In genomic region chr9:129822825-129823162, GRCh38 we compare ENCODE assay signal across 8 cellular contexts. TPM values are rescaled to one million over a fixed set of nuclear protein-coding genes. Genes with fewer than 3 reads are reported as not detected.
A peak's percentile ranks its signal among the peaks of the same experiment; 100 is the strongest.
DNase-seq lines count a peak whose midpoint lies in the region; ATAC-seq and TF ChIP-seq lines count a peak whose summit lies in the region.

No MANE protein-coding gene starts in this region.

- H3K27me3 ChIP-seq in DOHH2 (ENCODE audit: control insufficient read depth, low read length) (no peaks in the 10 kb centered on the region), PC-3 (ENCODE audit: low read length) (no peaks in the 10 kb centered on the region), osteoblast (ENCODE audit: insufficient read depth, low read length) (no peaks in the 10 kb centered on the region)

- ATAC-seq in PC-3 (no peak), HG03469 (IDR thresholded peaks at IDR 0.05; ENCODE audit: unreplicated experiment) (no peak)

- H3K36me3 ChIP-seq in DOHH2 (ENCODE audit: control insufficient read depth, low read length) (peaks cover 55% of the 10 kb centered on the region), PC-3 (ENCODE audit: low read depth, low read length) (peaks cover 8% of the 10 kb centered on the region), osteoblast (ENCODE audit: insufficient read depth, low read length) (peaks cover 49% of the 10 kb centered on the region)

- no peaks in the 10 kb centered on the region for H3K9me2 ChIP-seq in DOHH2 (replicated peaks; ENCODE audit: control insufficient read depth, low read length)
- H3K9me2 ChIP-seq in PC-3 (replicated peaks; ENCODE audit: low read length) = no peaks in the 10 kb centered on the region

- peak overlapping the region; percentile 67 for H3K4me2 ChIP-seq in DOHH2 (ENCODE audit: low read length)
- H3K4me2 ChIP-seq in PC-3 (ENCODE audit: low read length) = peak overlapping the region; percentile 89
- H3K4me2 ChIP-seq in osteoblast (ENCODE audit: insufficient read depth, low read length) = peak overlapping the region; percentile 86

- TF ChIP-seq CTCF in DOHH2 (IDR thresholded peaks at IDR 0.05; ENCODE audit: low read depth, low read length, poor library complexity, severe bottlenecking) (no peak), PC-3 (conservative IDR thresholded peaks at IDR 0.05; ENCODE audit: low read depth, low read length) (no peak), osteoblast (IDR thresholded peaks at IDR 0.05; ENCODE audit: extremely low read depth, low read depth, low read length) (no peak)

- intact Hi-C loops in PC-3 (cut with micrococcal nuclease) = no loop called here

- H3K9ac ChIP-seq in PC-3 (ENCODE audit: low read length) = peak overlapping the region; percentile 58

- CTCF ChIA-PET in PC-3 (lab: Charles Lee) = no interaction called here

- DNase-seq in PC-3 (no peak), epithelial cell of prostate (ENCODE audit: low read depth, low spot score) (no peak), osteoblast (ENCODE audit: insufficient read length, low spot score, missing footprints) (peak; percentile 83), NK-92 (lab: John Stamatoyannopoulos, UW; ENCODE audit: unreplicated experiment) (no peak), OCI-M2 (lab: John Stamatoyannopoulos, UW; ENCODE audit: unreplicated experiment) (no peak), GM19238 (ENCODE audit: insufficient read length, low spot score) (no peak)

- no peaks in the 10 kb centered on the region for H4K20me1 ChIP-seq in DOHH2 (ENCODE audit: control insufficient read depth, insufficient read depth, low read depth, low read length)
- no peaks in the 10 kb centered on the region for H4K20me1 ChIP-seq in PC-3 (ENCODE audit: low read length)
- H4K20me1 ChIP-seq in osteoblast (ENCODE audit: insufficient read depth, low read length) = peaks cover 8% of the 10 kb centered on the region

- peak overlapping the region; percentile 82 for H3K4me3 ChIP-seq in DOHH2 (ENCODE audit: low read length)
- H3K4me3 ChIP-seq in PC-3 (ENCODE audit: low read length) = peak overlapping the region; percentile 78
- peak overlapping the region; percentile 90 for H3K4me3 ChIP-seq in osteoblast (ENCODE audit: insufficient read depth, low read length)

- H3F3A ChIP-seq in DOHH2 (ENCODE audit: control insufficient read depth, insufficient read depth) (peaks cover 14% of the 10 kb centered on the region), PC-3 (ENCODE audit: low read length, unreplicated experiment) (no peaks in the 10 kb centered on the region)

- H3K9me3 ChIP-seq in DOHH2 (ENCODE audit: control insufficient read depth, insufficient read depth, low read length) (no peaks in the 10 kb centered on the region), PC-3 (ENCODE audit: low read length) (no peaks in the 10 kb centered on the region), osteoblast (ENCODE audit: low read depth, low read length) (no peaks in the 10 kb centered on the region)

- no TSS peak for BruUV-seq in PC-3 (replicated peaks; lab: Mats Ljungman, UMichigan)

- H2AFZ ChIP-seq in PC-3 (ENCODE audit: low read length) = no peak overlapping the region; the same call in 1 of the 2 replicates
- peak overlapping the region; percentile 82 for H2AFZ ChIP-seq in osteoblast (ENCODE audit: low read length)

- H3K27ac ChIP-seq in DOHH2 (ENCODE audit: low read depth, low read length) (no peak overlapping the region), PC-3 (ENCODE audit: low read length) (no peak overlapping the region), epithelial cell of prostate (peak overlapping the region; percentile 58), osteoblast (ENCODE audit: low read depth, low read length) (peak overlapping the region; percentile 39)

- H3K4me1 ChIP-seq in DOHH2 (ENCODE audit: control insufficient read depth, low read length) = peaks cover 6% of the 10 kb centered on the region
- peaks cover 5% of the 10 kb centered on the region; the same call in 1 of the 2 replicates for H3K4me1 ChIP-seq in PC-3 (ENCODE audit: insufficient read depth, low read length)
- H3K4me1 ChIP-seq in osteoblast (ENCODE audit: insufficient read depth, low read length) = peaks cover 7% of the 10 kb centered on the region

- H3K79me2 ChIP-seq in DOHH2 (ENCODE audit: control insufficient read depth, low read length) (peaks cover 33% of the 10 kb centered on the region), PC-3 (ENCODE audit: low read length) (peaks cover 14% of the 10 kb centered on the region), osteoblast (ENCODE audit: insufficient read depth, low read length) (peaks cover 31% of the 10 kb centered on the region)

- POLR2A ChIA-PET in PC-3 (lab: Charles Lee; ENCODE audit: unreplicated experiment) = interaction anchor here (0.5 kb wide), 1 partner anchor 221 kb away, joined by 3 read pairs; no protein-coding TSS in a partner anchor

RNA-seq across cellular contexts. Expression of gene TOR1A, which starts 1.1 kb away (rescaled TPM):
- 28.2 and 29.8 TPM in 2 replicates for total RNA-seq in PC-3 (2014; rRNA removed)
- 52.1 and 52.5 TPM in 2 replicates for total RNA-seq in osteoblast

RNA-seq across cellular contexts. Expression of gene C9orf78, which starts 12.3 kb away (rescaled TPM):
- total RNA-seq in PC-3 (2014; rRNA removed) = 42.4 and 57.4 TPM in 2 replicates
- total RNA-seq in osteoblast = 30.8 and 41.0 TPM in 2 replicates

RNA-seq across cellular contexts. Expression of gene USP20, which starts 12.5 kb away (rescaled TPM):
- total RNA-seq in PC-3 (2014; rRNA removed) (15.0 and 16.2 TPM in 2 replicates), osteoblast (9.1 and 10.5 TPM in 2 replicates)

RNA-seq across cellular contexts. Expression of gene TOR1B, which starts 19.8 kb away (rescaled TPM):
- total RNA-seq in PC-3 (2014; rRNA removed) (11.0 and 12.8 TPM in 2 replicates), osteoblast (27.5 and 31.5 TPM in 2 replicates)

Comparison
In these comparisons a context has a peak if more than half of its experiments do, and no peak if none do; other contexts are left out.
1. H3K27ac ChIP-seq: peak in epithelial cell of prostate (single experiment) and osteoblast (single experiment); none in DOHH2 (single experiment) and PC-3 (single experiment).
2. Peak in every context shown above with its lines, with median percentiles within 50 percentile points of each other: H3K4me2 ChIP-seq and H3K4me3 ChIP-seq.